In genomic region chr3:184846500-184846899, GRCh38 we compare ENCODE assay signal across 15 cellular contexts. TPM values are rescaled to one million over a fixed set of nuclear protein-coding genes. Genes with fewer than 3 reads are reported as not detected.
DNase-seq lines count a peak whose midpoint lies in the region; ATAC-seq and TF ChIP-seq lines count a peak whose summit lies in the region.
"Had no signal": no experiment of that assay in that cellular context is flagged by ENCODE, and none has a peak within 500 bp of the region (broad histone marks: within the 10 kb centered on the region; RNA-seq: fewer than 3 reads in every experiment).

No MANE protein-coding gene starts in this region.

- H3K9me3 ChIP-seq in Panc1 (ENCODE audit: control insufficient read depth, insufficient read depth, low read depth, low read length), result no peaks in the 10 kb centered on the region
- H3K9me3 ChIP-seq in psoas muscle, result no peaks in the 10 kb centered on the region
- no peaks in the 10 kb centered on the region for H3K9me3 ChIP-seq in PC-3 (ENCODE audit: low read length)
- no peaks in the 10 kb centered on the region for H3K9me3 ChIP-seq in esophagus squamous epithelium
- H3K9me3 ChIP-seq: HAP-1 had no signal

- H3K27me3 ChIP-seq in Panc1 (ENCODE audit: control insufficient read depth, insufficient read depth, low read length), result no peaks in the 10 kb centered on the region
- H3K27me3 ChIP-seq in psoas muscle (ENCODE audit: insufficient read depth in 3 of 3, low read length in 2 of 3), result no peaks in the 10 kb centered on the region
- H3K27me3 ChIP-seq in PC-3 (ENCODE audit: low read length), result no peaks in the 10 kb centered on the region
- no peaks in the 10 kb centered on the region for H3K27me3 ChIP-seq in esophagus squamous epithelium

- no peak overlapping the region for H3K4me2 ChIP-seq in PC-3 (ENCODE audit: low read length)

- peaks cover 8% of the 10 kb centered on the region; the same call in 1 of the 2 replicates for H3K4me1 ChIP-seq in Panc1 (ENCODE audit: control insufficient read depth, insufficient read depth, low read length)
- H3K4me1 ChIP-seq in psoas muscle, result peaks cover 35% of the 10 kb centered on the region
- H3K4me1 ChIP-seq in PC-3 (ENCODE audit: insufficient read depth, low read length), result peaks cover 12% of the 10 kb centered on the region
- H3K4me1 ChIP-seq in esophagus squamous epithelium, result peaks cover 0 to 11% (median 0%) of the 10 kb centered on the region in 3 donors
- H3K4me1 ChIP-seq: HAP-1 had no signal

- no peaks in the 10 kb centered on the region for H3K9me2 ChIP-seq in PC-3 (replicated peaks; ENCODE audit: low read length)

- intact Hi-C loops in Panc1 (cut with micrococcal nuclease; ENCODE audit: unreplicated experiment), result no loop called here
- intact Hi-C loops in psoas muscle (cut with DNase I), result no loop called here
- intact Hi-C loops in PC-3 (cut with micrococcal nuclease), result no loop called here
- intact Hi-C loops in esophagus squamous epithelium (cut with DNase I), result no loop called here

- no peaks in the 10 kb centered on the region for H3K36me3 ChIP-seq in Panc1 (ENCODE audit: control insufficient read depth, insufficient read depth, low read length)
- H3K36me3 ChIP-seq in psoas muscle (ENCODE audit: insufficient read depth in 1 of 2, low read depth in 1 of 2), result peaks cover 2 to 30% of the 10 kb centered on the region in 2 donors
- H3K36me3 ChIP-seq in PC-3 (ENCODE audit: low read depth, low read length), result no peaks in the 10 kb centered on the region
- H3K36me3 ChIP-seq in esophagus squamous epithelium, result peaks cover 0 to 23% (median 0%) of the 10 kb centered on the region in 3 donors
- H3K36me3 ChIP-seq: HAP-1 had no signal

- no peaks in the 10 kb centered on the region for H3K79me2 ChIP-seq in PC-3 (ENCODE audit: low read length)

- no peaks in the 10 kb centered on the region for H4K20me1 ChIP-seq in PC-3 (ENCODE audit: low read length)

- TF ChIP-seq CTCF in Panc1 (IDR thresholded peaks at IDR 0.05), result no peak
- no peak for TF ChIP-seq CTCF in psoas muscle (IDR thresholded peaks at IDR 0.05)
- no peak for TF ChIP-seq CTCF in PC-3 (conservative IDR thresholded peaks at IDR 0.05; ENCODE audit: low read depth, low read length)
- TF ChIP-seq CTCF in esophagus squamous epithelium (IDR thresholded peaks at IDR 0.05), result no peak

- no TSS peak for BruUV-seq in Panc1 (replicated peaks; lab: Mats Ljungman, UMichigan)
- BruUV-seq in PC-3 (replicated peaks; lab: Mats Ljungman, UMichigan), result no TSS peak

- H3K4me3 ChIP-seq in Panc1 (ENCODE audit: low read depth in 2 of 2, low read length in 2 of 2) (no peak overlapping the region), psoas muscle (no peak overlapping the region), PC-3 (ENCODE audit: low read length) (no peak overlapping the region), esophagus squamous epithelium (no peak overlapping the region)
- H3K4me3 ChIP-seq: HAP-1 had no signal

- H3K27ac ChIP-seq in Panc1 (ENCODE audit: low read length), result 0 out of 2 replicates have a peak overlapping the region, but pooled peaks have one; percentile 10
- H3K27ac ChIP-seq in psoas muscle, result peak overlapping the region; percentile 46
- H3K27ac ChIP-seq in PC-3 (ENCODE audit: low read length), result no peak overlapping the region
- no peak overlapping the region for H3K27ac ChIP-seq in esophagus squamous epithelium

- TF ChIP-seq POLR2A in esophagus squamous epithelium (IDR thresholded peaks at IDR 0.05), result no peak

- CTCF ChIA-PET in Panc1 (lab: Charles Lee), result no interaction called here
- CTCF ChIA-PET in PC-3 (lab: Charles Lee), result no interaction called here

- no peak for ATAC-seq in Panc1
- peak; percentile 85 to 90 (median 88) for ATAC-seq in psoas muscle
- no peak for ATAC-seq in PC-3

- no peaks in the 10 kb centered on the region for H3F3A ChIP-seq in PC-3 (ENCODE audit: low read length, unreplicated experiment)

- H3K9ac ChIP-seq in PC-3 (ENCODE audit: low read length), result no peak overlapping the region

- WGBS in psoas muscle, 3 donors, result 33 to 44% (median 35%) methylated on average over 6 of the region's 6 CpGs
- 89 to 91% methylated on average over 6 of the region's 6 CpGs for WGBS in esophagus squamous epithelium, 2 donors

- H2AFZ ChIP-seq in PC-3 (ENCODE audit: low read length), result no peak overlapping the region

- POLR2A ChIA-PET in Panc1 (lab: Charles Lee) (no interaction called here), PC-3 (lab: Charles Lee; ENCODE audit: unreplicated experiment) (no interaction called here)

- DNase-seq in NCI-H2171 (lab: John Stamatoyannopoulos, UW), result peak; percentile 8
- DNase-seq in Panc1 (ENCODE audit: low read depth, low spot score), result no peak
- no peak for DNase-seq in psoas muscle
- no peak for DNase-seq in PC-3
- DNase-seq in esophagus squamous epithelium (lab: John Stamatoyannopoulos, UW), result no peak
- no peak for DNase-seq in epidermal melanocyte (ENCODE audit: insufficient read length, low spot score)
- DNase-seq: C1 segment of cervical spinal cord; Calu3; CD4-positive, alpha-beta memory T cell; COR-L47; DMS53; DMS79 treated with DMSO at 0.1 percent for 48 hours; GF-D8; GOT3 had no signal

- in situ Hi-C loops in Panc1 (cut with HindIII; ENCODE audit: low pct_unique_long_range_greater_than_20kb, low sequenced_read_pairs), result no loop called here

RNA-seq across cellular contexts. Expression of gene VPS8, which starts 34.5 kb away (rescaled TPM):
- total RNA-seq in Panc1 (2021; ENCODE audit: unreplicated experiment) (72.3 TPM), psoas muscle (10 to 100 TPM; 30.8 to 52.6 (median 50.6) TPM), PC-3 (2014; rRNA removed) (36.2 and 38.0 TPM in 2 replicates), esophagus squamous epithelium (10 to 100 TPM; 23.7 to 61.8 (median 37.1) TPM)
- 20.5 TPM for polyA plus RNA-seq in Panc1 (2012; ENCODE audit: insufficient read length)
- polyA plus RNA-seq in psoas muscle, result 10 to 100 TPM; 11.4 to 28.9 (median 13.1) TPM

Comparison
In these comparisons a context has a peak if more than half of its experiments do, and no peak if none do; other contexts are left out.
1. ATAC-seq: peak in psoas muscle (4 of 4); none in Panc1 (single experiment) and PC-3 (single experiment).
2. H3K27ac ChIP-seq: peak in Panc1 (single experiment) and psoas muscle (single experiment); none in PC-3 (single experiment) and esophagus squamous epithelium (0 of 4).